8 cellular contexts compared by ENCODE assay signal in the genomic region with DNA sequence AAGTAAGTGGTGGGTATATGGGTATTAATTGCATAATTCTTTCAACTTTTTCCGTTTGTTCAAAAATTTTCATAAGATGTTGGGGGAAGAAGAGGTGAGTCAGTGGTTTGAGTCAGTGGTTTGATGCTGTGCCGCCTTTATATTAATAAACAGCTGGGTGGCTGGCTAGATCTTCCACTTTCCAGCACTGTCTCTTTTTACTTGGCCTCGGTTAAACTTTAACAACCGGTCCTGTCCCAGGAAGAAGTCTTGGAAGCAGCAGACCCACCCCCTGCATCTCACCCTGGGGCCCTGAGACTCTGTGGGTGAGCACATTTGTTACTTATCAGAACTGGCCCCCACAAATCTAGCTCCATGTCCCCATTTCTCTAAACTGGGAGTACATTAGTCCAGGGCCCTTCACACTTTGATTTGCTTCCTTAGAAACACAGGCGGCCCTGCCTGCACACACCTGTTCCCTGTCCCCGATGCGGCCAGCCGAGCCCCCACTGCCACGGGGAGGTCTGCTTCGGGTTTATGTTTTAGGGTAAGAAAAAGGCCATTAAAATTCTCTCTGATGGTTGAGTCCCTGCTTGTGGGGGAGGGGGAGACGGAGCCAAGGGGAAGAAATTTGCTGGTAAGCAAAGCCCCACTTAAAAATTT.
A peak's percentile ranks its signal among the peaks of the same experiment; 100 is the strongest.
DNase-seq lines count a peak whose midpoint lies in the region; FAIRE-seq and TF ChIP-seq lines count a peak whose summit lies in the region.

No MANE protein-coding gene starts in this region.

- H3K36me3 ChIP-seq in adipocyte (ENCODE audit: control insufficient read depth, insufficient read depth, low read length, severe bottlenecking), result no peaks in the 10 kb centered on the region
- H3K36me3 ChIP-seq in testis (ENCODE audit: low read depth, missing control alignments), result no peaks in the 10 kb centered on the region

- H3K9me3 ChIP-seq in adipocyte (ENCODE audit: control insufficient read depth, low read length) (peaks cover 48% of the 10 kb centered on the region), testis (no peaks in the 10 kb centered on the region)

- intact Hi-C loops in testis (cut with DNase I; ENCODE audit: low total_unique reads), result no loop called here

- WGBS in testis, 2 donors, result 21 to 30% methylated on average over 11 of the region's 11 CpGs

- H3K4me3 ChIP-seq in adipocyte (ENCODE audit: low read length), result peak overlapping the region; percentile 76
- H3K4me3 ChIP-seq in testis, result peak overlapping the region; percentile 50 to 61

- DNase-seq in DMS79 treated with DMSO at 0.1 percent for 48 hours (lab: John Stamatoyannopoulos, UW) (peak; percentile 16), DMS79 (lab: John Stamatoyannopoulos, UW) (no peak), LHCN-M2 (ENCODE audit: low read depth) (peak; percentile 55), adipocyte (ENCODE audit: low read depth) (peak; percentile 12), kidney tubule cell (ENCODE audit: low spot score) (peak; percentile 90), testis (no peak), NCI-H1105 treated with DMSO at 0.1 percent for 48 hours (lab: John Stamatoyannopoulos, UW) (no peak), frontal cortex (ENCODE audit: low spot score in 2 of 2) (no peak)

- TF ChIP-seq POLR2A in testis (IDR thresholded peaks at IDR 0.05), result no peak

- TF ChIP-seq CTCF in testis (IDR thresholded peaks at IDR 0.05), result no peak

- H3K9ac ChIP-seq in adipocyte (ENCODE audit: low read length), result peak overlapping the region; percentile 59

- H3K4me1 ChIP-seq in adipocyte (ENCODE audit: control insufficient read depth, insufficient read depth, low read length) (no peaks in the 10 kb centered on the region), testis (no peaks in the 10 kb centered on the region)

- H3K27ac ChIP-seq in testis, result peak overlapping the region in 1 of 2 donors; percentile 76

- no peak for FAIRE-seq in frontal cortex (lab: Jason Lieb, UNC)

- H3K27me3 ChIP-seq in adipocyte (replicated peaks; ENCODE audit: control insufficient read depth, insufficient read depth, low read length) (peaks cover 5% of the 10 kb centered on the region), testis (no peaks in the 10 kb centered on the region)

Comparison
In these comparisons a context has a peak if more than half of its experiments do, and no peak if none do; other contexts are left out.
1. DNase-seq: peak in DMS79 treated with DMSO at 0.1 percent for 48 hours (single experiment), LHCN-M2 (single experiment), adipocyte (single experiment) and kidney tubule cell (single experiment); none in DMS79 (single experiment), testis (single experiment), NCI-H1105 treated with DMSO at 0.1 percent for 48 hours (single experiment) and frontal cortex (0 of 2).